In the genomic region with DNA sequence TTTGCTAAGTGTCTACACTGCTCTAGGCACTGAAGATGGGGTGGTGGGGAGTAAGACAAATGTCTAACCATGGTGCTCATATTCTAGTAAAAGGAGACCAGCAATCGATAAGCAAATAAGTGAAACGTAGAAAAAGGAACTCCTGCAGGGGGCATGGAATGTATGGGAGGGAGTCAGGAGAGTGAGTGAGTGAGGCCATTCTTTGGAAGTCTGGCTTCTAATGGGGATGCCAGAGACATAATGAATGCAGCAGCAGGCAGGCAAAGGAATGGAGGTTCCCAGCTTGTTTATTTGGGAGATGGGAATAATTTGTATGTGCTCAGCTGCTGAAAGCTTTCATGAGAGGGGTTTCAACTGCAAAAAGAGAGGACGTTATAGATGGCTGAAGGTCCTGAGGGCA, we compare ENCODE assay signal across 1 cellular context.
TF ChIP-seq lines count a peak whose summit lies in the region.

No MANE protein-coding gene starts in this region.

TF ChIP-seq in WTC11, 78 proteins besides CTCF, POLR2A, EP300 and RAD21 (continued from another document):
- TF ChIP-seq CREM (CRISPR knock-in tag; IDR thresholded peaks at IDR 0.05) (no peak), ZNF138 (CRISPR knock-in tag; conservative IDR thresholded peaks at IDR 0.05) (no peak), RELA (CRISPR knock-in tag; IDR thresholded peaks at IDR 0.05; ENCODE audit: borderline replicate concordance) (no peak), ZNF416 (CRISPR knock-in tag; IDR thresholded peaks at IDR 0.05) (no peak), FOXP1 (CRISPR knock-in tag; IDR thresholded peaks at IDR 0.05; ENCODE audit: borderline replicate concordance) (no peak), TCF7 (CRISPR knock-in tag; IDR thresholded peaks at IDR 0.05; ENCODE audit: low read depth) (no peak), SOX15 (CRISPR knock-in tag; IDR thresholded peaks at IDR 0.05) (no peak), PRRX2 (CRISPR knock-in tag; IDR thresholded peaks at IDR 0.05) (no peak)
- TF ChIP-seq, protein P1, sequence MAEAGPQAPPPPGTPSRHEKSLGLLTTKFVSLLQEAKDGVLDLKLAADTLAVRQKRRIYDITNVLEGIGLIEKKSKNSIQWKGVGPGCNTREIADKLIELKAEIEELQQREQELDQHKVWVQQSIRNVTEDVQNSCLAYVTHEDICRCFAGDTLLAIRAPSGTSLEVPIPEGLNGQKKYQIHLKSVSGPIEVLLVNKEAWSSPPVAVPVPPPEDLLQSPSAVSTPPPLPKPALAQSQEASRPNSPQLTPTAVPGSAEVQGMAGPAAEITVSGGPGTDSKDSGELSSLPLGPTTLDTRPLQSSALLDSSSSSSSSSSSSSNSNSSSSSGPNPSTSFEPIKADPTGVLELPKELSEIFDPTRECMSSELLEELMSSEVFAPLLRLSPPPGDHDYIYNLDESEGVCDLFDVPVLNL (CRISPR knock-in tag; IDR thresholded peaks at IDR 0.05; ENCODE audit: borderline replicate concordance, low read depth): no peak
- TF ChIP-seq, protein P2, sequence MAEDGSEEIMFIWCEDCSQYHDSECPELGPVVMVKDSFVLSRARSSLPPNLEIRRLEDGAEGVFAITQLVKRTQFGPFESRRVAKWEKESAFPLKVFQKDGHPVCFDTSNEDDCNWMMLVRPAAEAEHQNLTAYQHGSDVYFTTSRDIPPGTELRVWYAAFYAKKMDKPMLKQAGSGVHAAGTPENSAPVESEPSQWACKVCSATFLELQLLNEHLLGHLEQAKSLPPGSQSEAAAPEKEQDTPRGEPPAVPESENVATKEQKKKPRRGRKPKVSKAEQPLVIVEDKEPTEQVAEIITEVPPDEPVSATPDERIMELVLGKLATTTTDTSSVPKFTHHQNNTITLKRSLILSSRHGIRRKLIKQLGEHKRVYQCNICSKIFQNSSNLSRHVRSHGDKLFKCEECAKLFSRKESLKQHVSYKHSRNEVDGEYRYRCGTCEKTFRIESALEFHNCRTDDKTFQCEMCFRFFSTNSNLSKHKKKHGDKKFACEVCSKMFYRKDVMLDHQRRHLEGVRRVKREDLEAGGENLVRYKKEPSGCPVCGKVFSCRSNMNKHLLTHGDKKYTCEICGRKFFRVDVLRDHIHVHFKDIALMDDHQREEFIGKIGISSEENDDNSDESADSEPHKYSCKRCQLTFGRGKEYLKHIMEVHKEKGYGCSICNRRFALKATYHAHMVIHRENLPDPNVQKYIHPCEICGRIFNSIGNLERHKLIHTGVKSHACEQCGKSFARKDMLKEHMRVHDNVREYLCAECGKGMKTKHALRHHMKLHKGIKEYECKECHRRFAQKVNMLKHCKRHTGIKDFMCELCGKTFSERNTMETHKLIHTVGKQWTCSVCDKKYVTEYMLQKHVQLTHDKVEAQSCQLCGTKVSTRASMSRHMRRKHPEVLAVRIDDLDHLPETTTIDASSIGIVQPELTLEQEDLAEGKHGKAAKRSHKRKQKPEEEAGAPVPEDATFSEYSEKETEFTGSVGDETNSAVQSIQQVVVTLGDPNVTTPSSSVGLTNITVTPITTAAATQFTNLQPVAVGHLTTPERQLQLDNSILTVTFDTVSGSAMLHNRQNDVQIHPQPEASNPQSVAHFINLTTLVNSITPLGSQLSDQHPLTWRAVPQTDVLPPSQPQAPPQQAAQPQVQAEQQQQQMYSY (CRISPR knock-in tag; IDR thresholded peaks at IDR 0.05): no peak
- TF ChIP-seq, protein P3, sequence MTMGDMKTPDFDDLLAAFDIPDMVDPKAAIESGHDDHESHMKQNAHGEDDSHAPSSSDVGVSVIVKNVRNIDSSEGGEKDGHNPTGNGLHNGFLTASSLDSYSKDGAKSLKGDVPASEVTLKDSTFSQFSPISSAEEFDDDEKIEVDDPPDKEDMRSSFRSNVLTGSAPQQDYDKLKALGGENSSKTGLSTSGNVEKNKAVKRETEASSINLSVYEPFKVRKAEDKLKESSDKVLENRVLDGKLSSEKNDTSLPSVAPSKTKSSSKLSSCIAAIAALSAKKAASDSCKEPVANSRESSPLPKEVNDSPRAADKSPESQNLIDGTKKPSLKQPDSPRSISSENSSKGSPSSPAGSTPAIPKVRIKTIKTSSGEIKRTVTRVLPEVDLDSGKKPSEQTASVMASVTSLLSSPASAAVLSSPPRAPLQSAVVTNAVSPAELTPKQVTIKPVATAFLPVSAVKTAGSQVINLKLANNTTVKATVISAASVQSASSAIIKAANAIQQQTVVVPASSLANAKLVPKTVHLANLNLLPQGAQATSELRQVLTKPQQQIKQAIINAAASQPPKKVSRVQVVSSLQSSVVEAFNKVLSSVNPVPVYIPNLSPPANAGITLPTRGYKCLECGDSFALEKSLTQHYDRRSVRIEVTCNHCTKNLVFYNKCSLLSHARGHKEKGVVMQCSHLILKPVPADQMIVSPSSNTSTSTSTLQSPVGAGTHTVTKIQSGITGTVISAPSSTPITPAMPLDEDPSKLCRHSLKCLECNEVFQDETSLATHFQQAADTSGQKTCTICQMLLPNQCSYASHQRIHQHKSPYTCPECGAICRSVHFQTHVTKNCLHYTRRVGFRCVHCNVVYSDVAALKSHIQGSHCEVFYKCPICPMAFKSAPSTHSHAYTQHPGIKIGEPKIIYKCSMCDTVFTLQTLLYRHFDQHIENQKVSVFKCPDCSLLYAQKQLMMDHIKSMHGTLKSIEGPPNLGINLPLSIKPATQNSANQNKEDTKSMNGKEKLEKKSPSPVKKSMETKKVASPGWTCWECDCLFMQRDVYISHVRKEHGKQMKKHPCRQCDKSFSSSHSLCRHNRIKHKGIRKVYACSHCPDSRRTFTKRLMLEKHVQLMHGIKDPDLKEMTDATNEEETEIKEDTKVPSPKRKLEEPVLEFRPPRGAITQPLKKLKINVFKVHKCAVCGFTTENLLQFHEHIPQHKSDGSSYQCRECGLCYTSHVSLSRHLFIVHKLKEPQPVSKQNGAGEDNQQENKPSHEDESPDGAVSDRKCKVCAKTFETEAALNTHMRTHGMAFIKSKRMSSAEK (CRISPR knock-in tag; IDR thresholded peaks at IDR 0.05; ENCODE audit: borderline replicate concordance): no peak
- TF ChIP-seq, protein P4, sequence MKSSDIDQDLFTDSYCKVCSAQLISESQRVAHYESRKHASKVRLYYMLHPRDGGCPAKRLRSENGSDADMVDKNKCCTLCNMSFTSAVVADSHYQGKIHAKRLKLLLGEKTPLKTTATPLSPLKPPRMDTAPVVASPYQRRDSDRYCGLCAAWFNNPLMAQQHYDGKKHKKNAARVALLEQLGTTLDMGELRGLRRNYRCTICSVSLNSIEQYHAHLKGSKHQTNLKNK (CRISPR knock-in tag; IDR thresholded peaks at IDR 0.05): no peak
- TF ChIP-seq, protein P5, sequence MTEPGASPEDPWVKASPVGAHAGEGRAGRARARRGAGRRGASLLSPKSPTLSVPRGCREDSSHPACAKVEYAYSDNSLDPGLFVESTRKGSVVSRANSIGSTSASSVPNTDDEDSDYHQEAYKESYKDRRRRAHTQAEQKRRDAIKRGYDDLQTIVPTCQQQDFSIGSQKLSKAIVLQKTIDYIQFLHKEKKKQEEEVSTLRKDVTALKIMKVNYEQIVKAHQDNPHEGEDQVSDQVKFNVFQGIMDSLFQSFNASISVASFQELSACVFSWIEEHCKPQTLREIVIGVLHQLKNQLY (CRISPR knock-in tag; IDR thresholded peaks at IDR 0.05): no peak
- TF ChIP-seq, protein P6, sequence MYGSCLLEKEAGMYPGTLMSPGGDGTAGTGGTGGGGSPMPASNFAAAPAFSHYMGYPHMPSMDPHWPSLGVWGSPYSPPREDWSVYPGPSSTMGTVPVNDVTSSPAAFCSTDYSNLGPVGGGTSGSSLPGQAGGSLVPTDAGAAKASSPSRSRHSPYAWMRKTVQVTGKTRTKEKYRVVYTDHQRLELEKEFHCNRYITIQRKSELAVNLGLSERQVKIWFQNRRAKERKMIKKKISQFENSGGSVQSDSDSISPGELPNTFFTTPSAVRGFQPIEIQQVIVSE (CRISPR knock-in tag; IDR thresholded peaks at IDR 0.05; ENCODE audit: borderline replicate concordance): no peak
- TF ChIP-seq, protein P7, sequence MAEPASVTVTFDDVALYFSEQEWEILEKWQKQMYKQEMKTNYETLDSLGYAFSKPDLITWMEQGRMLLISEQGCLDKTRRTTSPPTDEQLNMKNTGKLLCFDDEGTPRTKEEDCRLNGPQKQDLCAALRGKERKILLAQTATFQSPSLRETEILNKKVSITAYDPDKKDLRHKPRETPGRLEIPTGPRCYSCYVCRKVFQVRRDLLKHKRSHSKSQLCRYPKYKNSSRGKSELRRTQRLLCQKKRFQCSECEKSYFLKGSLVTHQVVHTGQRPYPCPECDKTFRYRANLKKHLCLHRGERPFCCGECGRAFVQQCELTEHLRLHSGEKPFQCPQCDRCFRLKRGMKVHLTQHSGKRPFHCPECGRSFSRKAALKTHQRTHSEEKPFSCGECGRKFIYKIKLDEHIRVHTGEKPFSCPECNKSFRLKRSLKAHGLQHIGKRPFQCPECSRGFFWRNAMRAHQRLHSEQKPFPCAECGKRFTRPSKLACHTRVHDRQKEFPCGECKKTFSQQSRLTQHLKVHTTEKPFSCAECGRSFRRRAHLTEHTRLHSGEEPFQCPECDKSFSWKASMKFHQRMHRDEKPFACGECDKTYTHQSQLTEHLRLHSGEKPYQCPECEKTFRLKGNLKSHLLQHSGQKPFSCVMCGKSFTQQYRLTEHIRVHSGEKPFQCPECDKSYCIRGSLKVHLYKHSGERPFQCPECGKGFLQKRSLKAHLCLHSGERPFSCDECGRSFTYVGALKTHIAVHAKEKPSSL (CRISPR knock-in tag; conservative IDR thresholded peaks at IDR 0.05): no peak
- TF ChIP-seq, protein P8, sequence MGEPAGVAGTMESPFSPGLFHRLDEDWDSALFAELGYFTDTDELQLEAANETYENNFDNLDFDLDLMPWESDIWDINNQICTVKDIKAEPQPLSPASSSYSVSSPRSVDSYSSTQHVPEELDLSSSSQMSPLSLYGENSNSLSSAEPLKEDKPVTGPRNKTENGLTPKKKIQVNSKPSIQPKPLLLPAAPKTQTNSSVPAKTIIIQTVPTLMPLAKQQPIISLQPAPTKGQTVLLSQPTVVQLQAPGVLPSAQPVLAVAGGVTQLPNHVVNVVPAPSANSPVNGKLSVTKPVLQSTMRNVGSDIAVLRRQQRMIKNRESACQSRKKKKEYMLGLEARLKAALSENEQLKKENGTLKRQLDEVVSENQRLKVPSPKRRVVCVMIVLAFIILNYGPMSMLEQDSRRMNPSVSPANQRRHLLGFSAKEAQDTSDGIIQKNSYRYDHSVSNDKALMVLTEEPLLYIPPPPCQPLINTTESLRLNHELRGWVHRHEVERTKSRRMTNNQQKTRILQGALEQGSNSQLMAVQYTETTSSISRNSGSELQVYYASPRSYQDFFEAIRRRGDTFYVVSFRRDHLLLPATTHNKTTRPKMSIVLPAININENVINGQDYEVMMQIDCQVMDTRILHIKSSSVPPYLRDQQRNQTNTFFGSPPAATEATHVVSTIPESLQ (CRISPR knock-in tag; IDR thresholded peaks at IDR 0.05): no peak
- TF ChIP-seq, protein P9, sequence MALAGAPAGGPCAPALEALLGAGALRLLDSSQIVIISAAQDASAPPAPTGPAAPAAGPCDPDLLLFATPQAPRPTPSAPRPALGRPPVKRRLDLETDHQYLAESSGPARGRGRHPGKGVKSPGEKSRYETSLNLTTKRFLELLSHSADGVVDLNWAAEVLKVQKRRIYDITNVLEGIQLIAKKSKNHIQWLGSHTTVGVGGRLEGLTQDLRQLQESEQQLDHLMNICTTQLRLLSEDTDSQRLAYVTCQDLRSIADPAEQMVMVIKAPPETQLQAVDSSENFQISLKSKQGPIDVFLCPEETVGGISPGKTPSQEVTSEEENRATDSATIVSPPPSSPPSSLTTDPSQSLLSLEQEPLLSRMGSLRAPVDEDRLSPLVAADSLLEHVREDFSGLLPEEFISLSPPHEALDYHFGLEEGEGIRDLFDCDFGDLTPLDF (CRISPR knock-in tag; IDR thresholded peaks at IDR 0.05): no peak
